ENCODE assay signal across 11 cellular contexts in the genomic region with DNA sequence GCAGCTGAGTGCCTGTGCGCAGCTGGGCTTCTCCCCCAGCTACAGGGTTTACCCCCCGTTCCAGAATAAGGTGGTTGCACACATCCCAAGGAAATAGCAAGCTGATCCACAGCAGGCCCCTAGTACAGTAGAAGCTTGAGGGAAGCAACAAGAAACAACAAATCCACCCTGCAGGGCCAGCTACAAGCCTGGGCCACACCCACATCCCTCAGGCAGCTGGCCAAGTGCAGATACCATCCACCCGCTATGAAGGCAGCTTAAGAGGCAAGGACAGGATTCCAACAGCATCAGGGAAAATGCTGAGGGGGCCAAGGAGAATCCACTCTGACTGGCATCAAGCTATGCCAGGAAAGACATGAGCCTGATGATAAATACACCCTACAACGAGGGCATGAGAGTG.
DNase-seq lines count a peak whose midpoint lies in the region; ATAC-seq, FAIRE-seq and TF ChIP-seq lines count a peak whose summit lies in the region.
"Had no signal": no experiment of that assay in that cellular context is flagged by ENCODE, and none has a peak within 500 bp of the region (broad histone marks: within the 10 kb centered on the region; RNA-seq: fewer than 3 reads in every experiment).

No MANE protein-coding gene starts in this region.

- H3K9me3 Mint-ChIP-seq in CD14-positive monocyte (peaks cover 0 to 3% (median 0%) of the 10 kb centered on the region in 7 donors), immature natural killer cell (no peaks in the 10 kb centered on the region)

- no peak for DNase-seq in CD14-positive monocyte (ENCODE audit: low spot score)
- peak; percentile 53 for DNase-seq in RWPE1 (ENCODE audit: low spot score)
- peak in 8 of 10 donors; percentile 38 to 90 (median 61) for DNase-seq in posterior cingulate gyrus
- no peak for DNase-seq in small intestine
- DNase-seq in NCI-H2171 treated with DMSO at 0.1 percent for 48 hours (lab: John Stamatoyannopoulos, UW) = no peak
- no peak for DNase-seq in immature natural killer cell
- no peak for DNase-seq in effector memory CD4-positive, alpha-beta T cell
- DNase-seq: NCI-H1436 treated with DMSO at 0.1 percent for 48 hours had no signal

- peak; percentile 57 for ATAC-seq in gastroesophageal sphincter
- ATAC-seq: gastrocnemius medialis had no signal

- intact Hi-C loops in CD14-positive monocyte (cut with micrococcal nuclease) (no loop called here), posterior cingulate gyrus (cut with DNase I) (no loop called here)

- no peak for TF ChIP-seq CTCF in CD14-positive monocyte (IDR thresholded peaks at IDR 0.05)
- no peak for TF ChIP-seq CTCF in RWPE1 (conservative IDR thresholded peaks at IDR 0.05; ENCODE audit: low read depth)
- TF ChIP-seq CTCF in gastroesophageal sphincter (IDR thresholded peaks at IDR 0.05) = no peak

- H3K36me3 ChIP-seq in gastroesophageal sphincter (no peaks in the 10 kb centered on the region), small intestine (ENCODE audit: control insufficient read depth in 2 of 2, insufficient read depth in 2 of 2, low read length in 2 of 2) (no peaks in the 10 kb centered on the region)
- no peaks in the 10 kb centered on the region for H3K36me3 ChIP-seq in effector memory CD4-positive, alpha-beta T cell (ENCODE audit: control insufficient read depth, insufficient read depth, low read length)
- H3K36me3 ChIP-seq: ascending aorta, gastrocnemius medialis had no signal

- FAIRE-seq in small intestine (lab: Jason Lieb, UNC) = no peak

- H3K27ac Mint-ChIP-seq in CD14-positive monocyte = peak overlapping the region; percentile 44 to 87 (median 76)
- H3K27ac Mint-ChIP-seq in immature natural killer cell = peak overlapping the region in 2 of 6 donors; percentile 50 to 55

- H3K27me3 Mint-ChIP-seq in CD14-positive monocyte (ENCODE audit: low read depth in 3 of 3) = peaks cover 0 to 1% (median 0%) of the 10 kb centered on the region in 3 donors
- H3K27me3 Mint-ChIP-seq in immature natural killer cell (ENCODE audit: low read depth in 3 of 3) = peaks cover under 1 to 2% (median 2%) of the 10 kb centered on the region in 3 donors

- WGBS in gastroesophageal sphincter (ENCODE audit: low coverage in 1 of 2), 2 donors = 11% methylated on average over 1 of the region's 4 CpGs
- 40 to 53% (median 42%) methylated on average over 4 of the region's 4 CpGs for WGBS in small intestine, 3 donors

- POLR2A ChIA-PET in RWPE1 (lab: Yijun Ruan, JAX; ENCODE audit: low non-redundant PET) = no interaction called here

- H3K4me1 ChIP-seq in gastroesophageal sphincter (peaks cover 0 to 42% (median 17%) of the 10 kb centered on the region in 3 donors), small intestine (ENCODE audit: control insufficient read depth in 2 of 2, insufficient read depth in 1 of 2, low read depth in 1 of 2, low read length in 1 of 2) (no peaks in the 10 kb centered on the region)
- no peaks in the 10 kb centered on the region for H3K4me1 ChIP-seq in effector memory CD4-positive, alpha-beta T cell (ENCODE audit: control insufficient read depth, insufficient read depth, low read length, poor library complexity, severe bottlenecking)
- H3K4me1 ChIP-seq: ascending aorta had no signal

- H3K9me3 ChIP-seq in gastroesophageal sphincter = no peaks in the 10 kb centered on the region
- H3K9me3 ChIP-seq in small intestine (ENCODE audit: control insufficient read depth, low read depth) = no peaks in the 10 kb centered on the region
- H3K9me3 ChIP-seq in effector memory CD4-positive, alpha-beta T cell (ENCODE audit: control insufficient read depth, low read length) = no peaks in the 10 kb centered on the region
- H3K9me3 ChIP-seq: ascending aorta, gastrocnemius medialis had no signal

- H3K4me3 ChIP-seq in gastroesophageal sphincter (no peak overlapping the region), small intestine (ENCODE audit: low read depth in 1 of 2, low read length in 2 of 2) (no peak overlapping the region)
- H3K4me3 ChIP-seq in effector memory CD4-positive, alpha-beta T cell (ENCODE audit: insufficient read depth, low read depth, low read length, poor library complexity, severe bottlenecking) = no peak overlapping the region
- H3K4me3 ChIP-seq: ascending aorta, gastrocnemius medialis had no signal

- CTCF ChIA-PET in RWPE1 (lab: Yijun Ruan, JAX) = interaction anchor here (0.6 to 0.9 kb wide), 2 partner anchors 13 to 203 kb away, joined by 3 to 4 read pairs; no protein-coding TSS in a partner anchor

- H3K36me3 Mint-ChIP-seq in CD14-positive monocyte = peaks cover 52 to 87% of the 10 kb centered on the region in 2 donors
- peaks cover 3 to 10% (median 5%) of the 10 kb centered on the region in 3 donors for H3K36me3 Mint-ChIP-seq in immature natural killer cell

- no peaks in the 10 kb centered on the region for H3K27me3 ChIP-seq in gastroesophageal sphincter
- H3K27me3 ChIP-seq in small intestine (ENCODE audit: control insufficient read depth in 2 of 2, insufficient read depth in 2 of 2, low read length in 2 of 2) = no peaks in the 10 kb centered on the region
- H3K27me3 ChIP-seq in effector memory CD4-positive, alpha-beta T cell (replicated peaks; ENCODE audit: control insufficient read depth, insufficient read depth, low read length, poor library complexity, severe bottlenecking) = no peaks in the 10 kb centered on the region
- H3K27me3 ChIP-seq: ascending aorta had no signal

- TF ChIP-seq POLR2A in gastroesophageal sphincter (IDR thresholded peaks at IDR 0.05) = no peak

- H3K27ac ChIP-seq in RWPE1 (peak overlapping the region; percentile 21; the same call in 1 of the 2 replicates), gastroesophageal sphincter (peak overlapping the region in 1 of 4 donors; percentile 4), small intestine (ENCODE audit: low read depth in 1 of 2, low read length in 1 of 2) (no peak overlapping the region)
- no peak overlapping the region for H3K27ac ChIP-seq in effector memory CD4-positive, alpha-beta T cell (ENCODE audit: insufficient read depth, low read length, poor library complexity, severe bottlenecking)
- H3K27ac ChIP-seq: ascending aorta had no signal

- H3K4me1 Mint-ChIP-seq in CD14-positive monocyte = peaks cover 47% of the 10 kb centered on the region
- H3K4me1 Mint-ChIP-seq in immature natural killer cell = peaks cover 38 to 74% of the 10 kb centered on the region in 2 donors

- TF ChIP-seq EP300 in gastroesophageal sphincter (IDR thresholded peaks at IDR 0.05) = no peak

- H3K4me3 Mint-ChIP-seq in CD14-positive monocyte (no peak overlapping the region), immature natural killer cell (no peak overlapping the region)

Comparison
In these comparisons a context has a peak if more than half of its experiments do, and no peak if none do; other contexts are left out.
1. DNase-seq: peak in RWPE1 (single experiment) and posterior cingulate gyrus (8 of 10); none in CD14-positive monocyte (single experiment), small intestine (single experiment), NCI-H2171 treated with DMSO at 0.1 percent for 48 hours (single experiment), immature natural killer cell (0 of 3) and effector memory CD4-positive, alpha-beta T cell (0 of 3).